Comparison of ENCODE assay signal across 8 cellular contexts in the genomic region with DNA sequence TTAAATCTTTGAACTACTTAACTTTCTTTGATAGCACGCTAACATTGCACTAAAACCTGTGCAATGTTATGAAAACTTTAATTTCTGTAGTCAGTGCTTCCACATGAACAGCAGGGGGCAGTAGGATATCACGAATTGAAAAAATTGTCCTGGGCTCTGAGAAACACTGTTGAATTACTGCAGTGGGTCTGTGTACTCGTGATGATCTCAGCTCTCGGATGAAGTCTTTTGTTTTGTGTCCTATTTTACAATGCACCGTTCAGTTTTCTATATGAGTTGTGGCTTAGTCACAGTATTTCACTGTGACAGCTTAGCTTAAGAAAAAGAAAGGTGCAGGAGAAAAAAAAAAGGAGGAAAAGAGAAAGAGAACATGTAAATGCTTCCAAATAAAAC.
A peak's percentile ranks its signal among the peaks of the same experiment; 100 is the strongest.
DNase-seq lines count a peak whose midpoint lies in the region; ATAC-seq and TF ChIP-seq lines count a peak whose summit lies in the region.

No MANE protein-coding gene starts in this region.

- peaks cover 6% of the 10 kb centered on the region; the same call in 1 of the 2 replicates for H3K9me3 Mint-ChIP-seq in WTC11
- no peaks in the 10 kb centered on the region for H3K9me3 Mint-ChIP-seq in stimulated activated naive CD8-positive, alpha-beta T cell treated with anti-CD3 and anti-CD28 coated beads, Interleukin-15, amount 100 ng/mL, for 72 hours

- peaks cover 26% of the 10 kb centered on the region for H3K4me1 Mint-ChIP-seq in WTC11
- H3K4me1 Mint-ChIP-seq in stimulated activated naive CD8-positive, alpha-beta T cell treated with anti-CD3 and anti-CD28 coated beads, Interleukin-15, amount 100 ng/mL, for 72 hours, result peaks cover 19% of the 10 kb centered on the region

- CTCF ChIA-PET in WTC11 (lab: Charles Lee), result interaction anchor here (0.6 to 4.7 kb wide), 16 partner anchors 12 to 692 kb away, joined by 3 to 50 read pairs (median 5); no protein-coding TSS in a partner anchor

- no peak overlapping the region for H3K27ac Mint-ChIP-seq in WTC11
- no peak overlapping the region for H3K27ac Mint-ChIP-seq in stimulated activated naive CD8-positive, alpha-beta T cell treated with anti-CD3 and anti-CD28 coated beads, Interleukin-15, amount 100 ng/mL, for 72 hours

- 0 out of 2 replicates have a peak, but pooled peaks cover 2% of the 10 kb centered on the region for H3K36me3 Mint-ChIP-seq in WTC11

- peak overlapping the region; percentile 1 for H3K4me3 Mint-ChIP-seq in WTC11
- peak overlapping the region; percentile 28 to 47 for H3K4me3 Mint-ChIP-seq in stimulated activated naive CD8-positive, alpha-beta T cell treated with anti-CD3 and anti-CD28 coated beads, Interleukin-15, amount 100 ng/mL, for 72 hours

- DNase-seq in NCI-H2227 (lab: John Stamatoyannopoulos, UW; ENCODE audit: unreplicated experiment) (peak; percentile 53), WTC11 (ENCODE audit: low spot score) (no peak), lung microvascular endothelial cell (ENCODE audit: low read depth in 2 of 2) (peak; percentile 87 to 89)
- peak; percentile 14 for DNase-seq in effector CD8-positive, alpha-beta T cell (lab: John Stamatoyannopoulos, UW)
- peak; percentile 41 to 52 for DNase-seq in stimulated activated naive CD8-positive, alpha-beta T cell treated with anti-CD3 and anti-CD28 coated beads, Interleukin-15, amount 100 ng/mL, for 72 hours

- TF ChIP-seq CTCF in C4-2B (conservative IDR thresholded peaks at IDR 0.05) (peak; percentile 88), WTC11 (IDR thresholded peaks at IDR 0.05) (peak; percentile 66)

- H3K27ac ChIP-seq in C4-2B, result no peak overlapping the region

- peaks cover 11% of the 10 kb centered on the region for H3K27me3 Mint-ChIP-seq in WTC11 (ENCODE audit: low read depth)
- H3K27me3 Mint-ChIP-seq in stimulated activated naive CD8-positive, alpha-beta T cell treated with anti-CD3 and anti-CD28 coated beads, Interleukin-15, amount 100 ng/mL, for 72 hours, result peaks cover 12% of the 10 kb centered on the region

- POLR2A ChIA-PET in WTC11 (lab: Charles Lee), result no interaction called here

- ATAC-seq in GM18868 (IDR thresholded peaks at IDR 0.05; ENCODE audit: unreplicated experiment) (peak; percentile 64), HG03159 (IDR thresholded peaks at IDR 0.05; ENCODE audit: unreplicated experiment) (peak; percentile 67), WTC11 (peak; percentile 59)
- peak; percentile 66 for ATAC-seq in stimulated activated naive CD8-positive, alpha-beta T cell treated with anti-CD3 and anti-CD28 coated beads, Interleukin-15, amount 100 ng/mL, for 72 hours

TF ChIP-seq in WTC11, 78 proteins besides CTCF, POLR2A, EP300 and RAD21:
- TF ChIP-seq, protein P1, sequence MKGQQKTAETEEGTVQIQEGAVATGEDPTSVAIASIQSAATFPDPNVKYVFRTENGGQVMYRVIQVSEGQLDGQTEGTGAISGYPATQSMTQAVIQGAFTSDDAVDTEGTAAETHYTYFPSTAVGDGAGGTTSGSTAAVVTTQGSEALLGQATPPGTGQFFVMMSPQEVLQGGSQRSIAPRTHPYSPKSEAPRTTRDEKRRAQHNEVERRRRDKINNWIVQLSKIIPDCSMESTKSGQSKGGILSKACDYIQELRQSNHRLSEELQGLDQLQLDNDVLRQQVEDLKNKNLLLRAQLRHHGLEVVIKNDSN (CRISPR knock-in tag; IDR thresholded peaks at IDR 0.05), result no peak
- TF ChIP-seq TCF7 (CRISPR knock-in tag; IDR thresholded peaks at IDR 0.05; ENCODE audit: low read depth), result no peak
- TF ChIP-seq FOXJ3 (CRISPR knock-in tag; IDR thresholded peaks at IDR 0.05; ENCODE audit: borderline replicate concordance), result no peak
- TF ChIP-seq ZNF121 (CRISPR knock-in tag; IDR thresholded peaks at IDR 0.05), result no peak
- TF ChIP-seq, protein P2, sequence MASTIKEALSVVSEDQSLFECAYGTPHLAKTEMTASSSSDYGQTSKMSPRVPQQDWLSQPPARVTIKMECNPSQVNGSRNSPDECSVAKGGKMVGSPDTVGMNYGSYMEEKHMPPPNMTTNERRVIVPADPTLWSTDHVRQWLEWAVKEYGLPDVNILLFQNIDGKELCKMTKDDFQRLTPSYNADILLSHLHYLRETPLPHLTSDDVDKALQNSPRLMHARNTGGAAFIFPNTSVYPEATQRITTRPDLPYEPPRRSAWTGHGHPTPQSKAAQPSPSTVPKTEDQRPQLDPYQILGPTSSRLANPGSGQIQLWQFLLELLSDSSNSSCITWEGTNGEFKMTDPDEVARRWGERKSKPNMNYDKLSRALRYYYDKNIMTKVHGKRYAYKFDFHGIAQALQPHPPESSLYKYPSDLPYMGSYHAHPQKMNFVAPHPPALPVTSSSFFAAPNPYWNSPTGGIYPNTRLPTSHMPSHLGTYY (CRISPR knock-in tag; IDR thresholded peaks at IDR 0.05), result no peak
TF ChIP-seq in WTC11: peak in this region for 0.
